8 cellular contexts compared by ENCODE assay signal in the genomic region with DNA sequence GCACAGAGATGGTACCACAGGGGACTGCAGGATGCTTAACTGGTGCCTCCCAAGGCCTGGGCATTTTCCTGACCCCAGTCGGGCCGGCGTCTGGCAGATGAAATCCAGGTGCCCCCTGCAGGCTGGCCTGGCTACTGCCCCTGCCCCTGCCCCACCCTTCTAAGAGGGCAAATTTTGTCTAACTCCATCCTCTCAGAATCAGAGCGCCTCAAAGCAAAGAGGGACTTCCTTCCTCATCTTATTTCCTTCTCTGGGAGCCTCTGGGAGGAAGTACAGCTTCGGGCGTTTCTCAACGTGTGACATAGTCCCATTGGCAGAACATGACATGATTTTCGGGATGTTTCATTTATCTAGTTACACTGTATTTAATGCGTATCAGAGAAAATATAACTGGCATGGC. TPM values are rescaled to one million over a fixed set of nuclear protein-coding genes. Genes with fewer than 3 reads are reported as not detected.
DNase-seq lines count a peak whose midpoint lies in the region; ATAC-seq and TF ChIP-seq lines count a peak whose summit lies in the region.

No MANE protein-coding gene starts in this region.

- H4K8ac ChIP-seq in mesenchymal stem cell (ENCODE audit: low read length) = no peak overlapping the region

- H3K27ac Mint-ChIP-seq in activated naive CD8-positive, alpha-beta T cell treated with anti-CD3 and anti-CD28 coated beads for 36 hours = no peak overlapping the region

- H3K23ac ChIP-seq in mesenchymal stem cell (ENCODE audit: low read length in 2 of 2) = peak overlapping the region in 1 of 2 experiments; percentile 10

- H4K20me1 ChIP-seq in PC-3 (ENCODE audit: low read length) = no peaks in the 10 kb centered on the region

- H3K4ac ChIP-seq in mesenchymal stem cell (ENCODE audit: low read depth in 1 of 2, low read length in 2 of 2) = no peak overlapping the region

- CTCF ChIA-PET in PC-3 (lab: Charles Lee) = no interaction called here

- H3K4me1 ChIP-seq in PC-3 (ENCODE audit: insufficient read depth, low read length) (peaks cover 17% of the 10 kb centered on the region), mesenchymal stem cell (ENCODE audit: control insufficient read depth, insufficient read depth, low read depth, low read length) (peaks cover 55% of the 10 kb centered on the region)

- no peaks in the 10 kb centered on the region for H3K9me2 ChIP-seq in PC-3 (replicated peaks; ENCODE audit: low read length)

- no peak overlapping the region for H4K91ac ChIP-seq in mesenchymal stem cell (ENCODE audit: low read length)

- H3F3A ChIP-seq in PC-3 (ENCODE audit: low read length, unreplicated experiment) = peaks cover 9% of the 10 kb centered on the region

- no peak overlapping the region for H3K14ac ChIP-seq in mesenchymal stem cell (ENCODE audit: low read length in 2 of 2)

- peak; percentile 61 for TF ChIP-seq CTCF in GM12865 (IDR thresholded peaks at IDR 0.05; ENCODE audit: insufficient read depth, low read depth, low read length, missing control alignments)
- TF ChIP-seq CTCF in PC-3 (conservative IDR thresholded peaks at IDR 0.05; ENCODE audit: low read depth, low read length) = peak; percentile 73

- no peaks in the 10 kb centered on the region for H3K27me3 Mint-ChIP-seq in activated naive CD8-positive, alpha-beta T cell treated with anti-CD3 and anti-CD28 coated beads for 36 hours

- no TSS peak for BruUV-seq in PC-3 (replicated peaks; lab: Mats Ljungman, UMichigan)

- H2BK12ac ChIP-seq in mesenchymal stem cell (ENCODE audit: low read length in 2 of 2) = no peak overlapping the region

- H3K36me3 ChIP-seq in PC-3 (ENCODE audit: low read depth, low read length) = no peaks in the 10 kb centered on the region
- peaks cover 0 to 4% of the 10 kb centered on the region in 2 experiments for H3K36me3 ChIP-seq in mesenchymal stem cell (ENCODE audit: control insufficient read depth in 1 of 2, insufficient read depth in 2 of 2, low read depth in 1 of 2, low read length in 2 of 2)

- H2BK120ac ChIP-seq in mesenchymal stem cell (ENCODE audit: low read depth, low read length) = no peak overlapping the region

- H3K36me3 Mint-ChIP-seq in activated naive CD8-positive, alpha-beta T cell treated with anti-CD3 and anti-CD28 coated beads for 36 hours = no peaks in the 10 kb centered on the region

- H2BK15ac ChIP-seq in mesenchymal stem cell (ENCODE audit: low read depth, poor library complexity, severe bottlenecking) = no peak overlapping the region

- no peak overlapping the region for H3K4me3 Mint-ChIP-seq in activated naive CD8-positive, alpha-beta T cell treated with anti-CD3 and anti-CD28 coated beads for 36 hours

- peaks cover 45% of the 10 kb centered on the region for H3K79me1 ChIP-seq in mesenchymal stem cell (replicated peaks; ENCODE audit: low read length, poor library complexity, severe bottlenecking)

- H3K4me2 ChIP-seq in PC-3 (ENCODE audit: low read length) (no peak overlapping the region), mesenchymal stem cell (ENCODE audit: low read length, poor library complexity, severe bottlenecking) (no peak overlapping the region)

- H3K18ac ChIP-seq in mesenchymal stem cell (ENCODE audit: low read depth in 1 of 2, low read length in 2 of 2) = no peak overlapping the region

- no peak overlapping the region for H2AK5ac ChIP-seq in mesenchymal stem cell (ENCODE audit: low read length, severe bottlenecking)

- H3K79me2 ChIP-seq in PC-3 (ENCODE audit: low read length) = peaks cover 36% of the 10 kb centered on the region

- H3K4me3 ChIP-seq in GM12865 (ENCODE audit: low read depth, low read length) (no peak overlapping the region), PC-3 (ENCODE audit: low read length) (no peak overlapping the region), mesenchymal stem cell (ENCODE audit: insufficient read depth in 1 of 2, low read depth in 1 of 2, low read length in 2 of 2) (no peak overlapping the region)

- H3K9me3 ChIP-seq in PC-3 (ENCODE audit: low read length) (no peaks in the 10 kb centered on the region), mesenchymal stem cell (ENCODE audit: control insufficient read depth, low read length) (no peaks in the 10 kb centered on the region)

- peaks cover 43% of the 10 kb centered on the region for H3K4me1 Mint-ChIP-seq in activated naive CD8-positive, alpha-beta T cell treated with anti-CD3 and anti-CD28 coated beads for 36 hours

- intact Hi-C loops in PC-3 (cut with micrococcal nuclease) = no loop called here

- 73% methylated on average over 8 of the region's 9 CpGs for WGBS in mesenchymal stem cell

- no peak overlapping the region for H2BK5ac ChIP-seq in mesenchymal stem cell (ENCODE audit: low read depth, low read length, poor library complexity, severe bottlenecking)

- POLR2A ChIA-PET in PC-3 (lab: Charles Lee; ENCODE audit: unreplicated experiment) = no interaction called here

- ATAC-seq in PC-3 = no peak
- ATAC-seq in HG03442 (IDR thresholded peaks at IDR 0.05; ENCODE audit: unreplicated experiment) = no peak
- no peak for ATAC-seq in HG02588 (IDR thresholded peaks at IDR 0.05; ENCODE audit: unreplicated experiment)

- H3K9ac ChIP-seq in PC-3 (ENCODE audit: low read length) (no peak overlapping the region), mesenchymal stem cell (ENCODE audit: low read length) (no peak overlapping the region)

- H2AFZ ChIP-seq in PC-3 (ENCODE audit: low read length) (no peak overlapping the region), mesenchymal stem cell (ENCODE audit: low read depth, low read length) (no peak overlapping the region)

- DNase-seq in GM12865 (ENCODE audit: low read depth) = peak; percentile 58
- peak; percentile 46 for DNase-seq in PC-3
- peak; percentile 63 for DNase-seq in activated naive CD8-positive, alpha-beta T cell treated with anti-CD3 and anti-CD28 coated beads for 36 hours
- DNase-seq in iPS-NIHi7 (ENCODE audit: extremely low spot score) = peak; percentile 61
- DNase-seq in stimulated activated CD4-positive, alpha-beta T cell treated with anti-CD3 and anti-CD28 coated beads, TNF-alpha, amount 100 ng/mL, for 48 hours (ENCODE audit: low read depth in 3 of 3) = peak in 2 of 3 donors; percentile 31 to 49
- DNase-seq in mesenchymal stem cell = no peak

- H3K27ac ChIP-seq in PC-3 (ENCODE audit: low read length) = no peak overlapping the region
- no peak overlapping the region for H3K27ac ChIP-seq in mesenchymal stem cell (ENCODE audit: low read length, poor library complexity, severe bottlenecking)

- H3K9me3 Mint-ChIP-seq in activated naive CD8-positive, alpha-beta T cell treated with anti-CD3 and anti-CD28 coated beads for 36 hours = no peaks in the 10 kb centered on the region

- H3K27me3 ChIP-seq in PC-3 (ENCODE audit: low read length) (no peaks in the 10 kb centered on the region), mesenchymal stem cell (ENCODE audit: control insufficient read depth in 1 of 2, insufficient read depth in 1 of 2, low read length in 2 of 2) (no peaks in the 10 kb centered on the region)

RNA-seq across cellular contexts. Expression of a gene that starts 2.7 kb away (rescaled TPM):
- total RNA-seq in PC-3 (2014; rRNA removed) = 50.2 and 72.9 TPM in 2 replicates
- 10 to 100 TPM; 54.3 to 56.0 TPM for total RNA-seq in activated naive CD8-positive, alpha-beta T cell treated with anti-CD3 and anti-CD28 coated beads for 36 hours
- 96.5 TPM for polyA plus RNA-seq in mesenchymal stem cell (2013, experiment 1 of 2)
- polyA plus RNA-seq in mesenchymal stem cell (2013, experiment 2 of 2) = 94.5 TPM

RNA-seq across cellular contexts. Expression of a gene that starts 21.5 kb away (rescaled TPM):
- total RNA-seq in PC-3 (2014; rRNA removed) = 71.2 and 84.7 TPM in 2 replicates
- total RNA-seq in activated naive CD8-positive, alpha-beta T cell treated with anti-CD3 and anti-CD28 coated beads for 36 hours = 10 to 100 TPM; 77.5 to 78.5 TPM
- 3.5 TPM for polyA plus RNA-seq in mesenchymal stem cell (2013, experiment 1 of 2)
- 3.5 TPM for polyA plus RNA-seq in mesenchymal stem cell (2013, experiment 2 of 2)

RNA-seq across cellular contexts. Expression of a gene that starts 24.3 kb away (rescaled TPM):
- total RNA-seq in PC-3 (2014; rRNA removed) = 62.2 and 90.5 TPM in 2 replicates
- 10 to 100 TPM; 66.7 to 68.0 TPM for total RNA-seq in activated naive CD8-positive, alpha-beta T cell treated with anti-CD3 and anti-CD28 coated beads for 36 hours
- 27.9 TPM for polyA plus RNA-seq in mesenchymal stem cell (2013, experiment 1 of 2)
- polyA plus RNA-seq in mesenchymal stem cell (2013, experiment 2 of 2) = 26.5 TPM

RNA-seq across cellular contexts. Expression of a gene that starts 29.3 kb away (rescaled TPM):
- total RNA-seq in PC-3 (2014; rRNA removed) = not detected in 2 replicates
- not detected for total RNA-seq in activated naive CD8-positive, alpha-beta T cell treated with anti-CD3 and anti-CD28 coated beads for 36 hours
- not detected for polyA plus RNA-seq in mesenchymal stem cell (2013, experiment 1 of 2)
- polyA plus RNA-seq in mesenchymal stem cell (2013, experiment 2 of 2) = not detected

RNA-seq across cellular contexts. Expression of a gene that starts 42.3 kb away (rescaled TPM):
- 6.1 and 7.8 TPM in 2 replicates for total RNA-seq in PC-3 (2014; rRNA removed)
- under 1 TPM; 0.20 to 0.31 TPM for total RNA-seq in activated naive CD8-positive, alpha-beta T cell treated with anti-CD3 and anti-CD28 coated beads for 36 hours
- 0.68 TPM for polyA plus RNA-seq in mesenchymal stem cell (2013, experiment 1 of 2)
- polyA plus RNA-seq in mesenchymal stem cell (2013, experiment 2 of 2) = 0.47 TPM
